ENCODE assay signal across 17 cellular contexts in the genomic region with DNA sequence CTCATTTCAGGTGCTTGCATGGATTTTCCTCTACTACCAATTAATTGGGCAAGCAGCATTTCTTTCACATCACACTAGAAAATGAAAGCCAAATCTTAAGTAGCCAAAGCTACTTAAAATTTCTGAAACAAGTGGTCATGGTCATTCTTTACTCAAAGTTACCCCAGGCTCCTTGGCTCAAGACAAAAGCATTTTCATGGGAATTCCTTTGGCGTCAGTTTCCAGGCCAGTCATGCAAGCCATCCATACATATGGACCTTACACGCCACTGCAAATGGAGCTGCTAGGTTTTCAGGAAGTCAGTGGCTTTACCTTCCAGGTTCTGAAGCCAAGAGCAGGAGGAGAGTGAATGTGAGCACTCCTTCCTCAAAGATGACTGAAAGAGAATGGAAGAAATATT.
"Had no signal": no experiment of that assay in that cellular context is flagged by ENCODE, and none has a peak within 500 bp of the region (broad histone marks: within the 10 kb centered on the region; RNA-seq: fewer than 3 reads in every experiment).

No MANE protein-coding gene starts in this region.

- H3K27ac ChIP-seq: adrenal gland, colonic mucosa, left ventricle myocardium inferior, thyroid gland had no signal

- H3K9me3 Mint-ChIP-seq: activated naive CD4-positive, alpha-beta T cell treated with anti-CD3 and anti-CD28 coated beads, Interleukin-2, amount 10 ng/mL, durations not matched to agents 7 days and 5 days; activated T-helper 17 cell treated with anti-CD3 and anti-CD28 coated beads, Interleukin-2, amount 50 U/mL, for 72 hours; brain; natural killer cell treated with Interleukin-12 subunit alpha and Interleukin-12 subunit beta and Interleukin-15 and Interleukin-18, amount 100 ng/mL, for 72 hours; stimulated activated memory B cell treated with anti-CD40 and anti-IgM and Interleukin-4, amounts not matched to agents 10 μg/mL and 1 μg/mL and 100 μg/mL, for 72 hours had no signal

- DNase-seq: activated CD4-positive, alpha-beta T cell treated with anti-CD3 and anti-CD28 coated beads, Interleukin-2, amount 50 U/mL, for 1 hour; activated naive CD4-positive, alpha-beta T cell treated with anti-CD3 and anti-CD28 coated beads, Interleukin-2, amount 10 ng/mL, durations not matched to agents 7 days and 5 days; adrenal gland; central memory CD4-positive, alpha-beta T cell; colonic mucosa; glutamatergic neuron; left ventricle myocardium inferior; mesendoderm; posterior cingulate gyrus; stimulated activated CD4-positive, alpha-beta T cell treated with anti-CD3 and anti-CD28 coated beads, Interleukin-2, amount 100 ng/mL, for 48 hours; T-helper 2 cell; thyroid gland had no signal

- H3K4me3 ChIP-seq: adrenal gland, colonic mucosa, left ventricle myocardium inferior, thyroid gland had no signal

- ATAC-seq: activated T-helper 17 cell treated with anti-CD3 and anti-CD28 coated beads, Interleukin-2, amount 50 U/mL, for 72 hours; esophagus mucosa; natural killer cell treated with Interleukin-12 subunit alpha and Interleukin-12 subunit beta and Interleukin-15 and Interleukin-18, amount 100 ng/mL, for 72 hours had no signal

- H3K27me3 ChIP-seq: adrenal gland, colonic mucosa, thyroid gland had no signal

- H3K27me3 Mint-ChIP-seq: stimulated activated memory B cell treated with anti-CD40 and anti-IgM and Interleukin-4, amounts not matched to agents 10 μg/mL and 1 μg/mL and 100 μg/mL, for 72 hours had no signal

- H3K36me3 Mint-ChIP-seq: activated naive CD4-positive, alpha-beta T cell treated with anti-CD3 and anti-CD28 coated beads, Interleukin-2, amount 10 ng/mL, durations not matched to agents 7 days and 5 days; natural killer cell treated with Interleukin-12 subunit alpha and Interleukin-12 subunit beta and Interleukin-15 and Interleukin-18, amount 100 ng/mL, for 72 hours; stimulated activated memory B cell treated with anti-CD40 and anti-IgM and Interleukin-4, amounts not matched to agents 10 μg/mL and 1 μg/mL and 100 μg/mL, for 72 hours had no signal

- H3K4me1 ChIP-seq: colonic mucosa, left ventricle myocardium inferior, thyroid gland had no signal

- H3K9me3 ChIP-seq: adrenal gland, colonic mucosa, left ventricle myocardium inferior, thyroid gland had no signal

- H3K4me1 Mint-ChIP-seq: activated naive CD4-positive, alpha-beta T cell treated with anti-CD3 and anti-CD28 coated beads, Interleukin-2, amount 10 ng/mL, durations not matched to agents 7 days and 5 days; activated T-helper 17 cell treated with anti-CD3 and anti-CD28 coated beads, Interleukin-2, amount 50 U/mL, for 72 hours had no signal

- H3K4me3 Mint-ChIP-seq: activated naive CD4-positive, alpha-beta T cell treated with anti-CD3 and anti-CD28 coated beads, Interleukin-2, amount 10 ng/mL, durations not matched to agents 7 days and 5 days; activated T-helper 17 cell treated with anti-CD3 and anti-CD28 coated beads, Interleukin-2, amount 50 U/mL, for 72 hours; brain; natural killer cell treated with Interleukin-12 subunit alpha and Interleukin-12 subunit beta and Interleukin-15 and Interleukin-18, amount 100 ng/mL, for 72 hours had no signal

- H3K36me3 ChIP-seq: adrenal gland, colonic mucosa, left ventricle myocardium inferior, thyroid gland had no signal

- H3K27ac Mint-ChIP-seq: activated naive CD4-positive, alpha-beta T cell treated with anti-CD3 and anti-CD28 coated beads, Interleukin-2, amount 10 ng/mL, durations not matched to agents 7 days and 5 days; activated T-helper 17 cell treated with anti-CD3 and anti-CD28 coated beads, Interleukin-2, amount 50 U/mL, for 72 hours; brain; natural killer cell treated with Interleukin-12 subunit alpha and Interleukin-12 subunit beta and Interleukin-15 and Interleukin-18, amount 100 ng/mL, for 72 hours; stimulated activated memory B cell treated with anti-CD40 and anti-IgM and Interleukin-4, amounts not matched to agents 10 μg/mL and 1 μg/mL and 100 μg/mL, for 72 hours had no signal
